1 cellular context compared by ENCODE assay signal in the genomic region with DNA sequence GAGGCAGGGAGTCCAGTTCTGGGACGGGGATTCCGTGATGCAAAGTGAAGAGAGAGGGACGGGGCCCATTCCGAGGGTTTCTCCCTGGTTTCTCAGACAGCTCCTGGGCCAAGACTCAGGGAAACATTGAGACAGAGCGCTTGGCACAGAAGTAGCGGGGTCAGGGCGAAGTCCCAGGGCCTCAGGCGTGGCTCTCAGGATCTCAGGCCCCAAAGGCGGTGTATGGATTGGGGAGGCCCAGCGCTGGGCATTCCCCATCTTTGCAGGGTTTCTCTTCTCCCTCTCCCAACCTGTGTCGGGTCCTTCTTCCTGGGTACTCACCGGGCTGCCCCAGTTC.
TF ChIP-seq lines count a peak whose summit lies in the region.

No MANE protein-coding gene starts in this region.

TF ChIP-seq in SK-N-SH, 30 proteins besides CTCF, POLR2A, EP300 and RAD21 (continued from another document):
- TF ChIP-seq, protein P1, sequence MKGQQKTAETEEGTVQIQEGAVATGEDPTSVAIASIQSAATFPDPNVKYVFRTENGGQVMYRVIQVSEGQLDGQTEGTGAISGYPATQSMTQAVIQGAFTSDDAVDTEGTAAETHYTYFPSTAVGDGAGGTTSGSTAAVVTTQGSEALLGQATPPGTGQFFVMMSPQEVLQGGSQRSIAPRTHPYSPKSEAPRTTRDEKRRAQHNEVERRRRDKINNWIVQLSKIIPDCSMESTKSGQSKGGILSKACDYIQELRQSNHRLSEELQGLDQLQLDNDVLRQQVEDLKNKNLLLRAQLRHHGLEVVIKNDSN (IDR thresholded peaks at IDR 0.05; ENCODE audit: borderline replicate concordance, low read depth) = no peak
- TF ChIP-seq, protein P2, sequence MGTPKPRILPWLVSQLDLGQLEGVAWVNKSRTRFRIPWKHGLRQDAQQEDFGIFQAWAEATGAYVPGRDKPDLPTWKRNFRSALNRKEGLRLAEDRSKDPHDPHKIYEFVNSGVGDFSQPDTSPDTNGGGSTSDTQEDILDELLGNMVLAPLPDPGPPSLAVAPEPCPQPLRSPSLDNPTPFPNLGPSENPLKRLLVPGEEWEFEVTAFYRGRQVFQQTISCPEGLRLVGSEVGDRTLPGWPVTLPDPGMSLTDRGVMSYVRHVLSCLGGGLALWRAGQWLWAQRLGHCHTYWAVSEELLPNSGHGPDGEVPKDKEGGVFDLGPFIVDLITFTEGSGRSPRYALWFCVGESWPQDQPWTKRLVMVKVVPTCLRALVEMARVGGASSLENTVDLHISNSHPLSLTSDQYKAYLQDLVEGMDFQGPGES (IDR thresholded peaks at IDR 0.05; ENCODE audit: low read depth, low read length) = no peak
- TF ChIP-seq SMC3 (IDR thresholded peaks at IDR 0.05; ENCODE audit: low read depth, low read length) (no peak), POLR2AphosphoS5 (IDR thresholded peaks at IDR 0.05; ENCODE audit: low read depth, low read length) (no peak), TCF12 (IDR thresholded peaks at IDR 0.05) (no peak)
